In genomic region chr6:168171202-168171601, GRCh38 we compare ENCODE assay signal across 7 cellular contexts.
DNase-seq lines count a peak whose midpoint lies in the region; ATAC-seq and TF ChIP-seq lines count a peak whose summit lies in the region.
"Not testable (repeated sequence)": the region's sequence is repeated elsewhere in the genome, so short reads cannot be mapped to it uniquely, and the experiment has no call there.

No MANE protein-coding gene starts in this region.

- H3K27me3 ChIP-seq in HUES48 (ENCODE audit: control insufficient read depth, insufficient read depth, low read length); endodermal cell (ENCODE audit: control insufficient read depth, insufficient read depth, low read length, poor library complexity, severe bottlenecking); mucosa of rectum (ENCODE audit: control insufficient read depth in 2 of 2, insufficient read depth in 2 of 2, low read length in 2 of 2): not testable (repeated sequence)

- H3K9ac ChIP-seq in HUES48 (ENCODE audit: low read depth, low read length); endodermal cell (ENCODE audit: extremely low read depth, low read length, poor library complexity, severe bottlenecking); mucosa of rectum (ENCODE audit: low read depth in 1 of 2, low read length in 2 of 2): not testable (repeated sequence)

- H3K27ac ChIP-seq in HUES48 (ENCODE audit: low read depth, low read length) (peak overlapping the region; percentile 76), mucosa of rectum (ENCODE audit: low read depth in 2 of 2, low read length in 2 of 2) (peak overlapping the region; percentile 51 to 68)
- not testable (repeated sequence) for H3K27ac ChIP-seq in endodermal cell (ENCODE audit: low read depth, low read length)

- not testable (repeated sequence) for DNase-seq in WTC11 (ENCODE audit: low spot score); type B pancreatic cell (ENCODE audit: extremely low spot score, unreplicated experiment)
- DNase-seq in chondrocyte (ENCODE audit: low spot score) (peak; percentile 11), endodermal cell (peak; percentile 40), islet precursor cell (peak; percentile 22)

- not testable (repeated sequence) for H3K4me3 ChIP-seq in HUES48 (ENCODE audit: low read depth, low read length); endodermal cell (ENCODE audit: low read length); mucosa of rectum (ENCODE audit: low read length in 2 of 2)

- H3K27ac Mint-ChIP-seq in WTC11 (peak overlapping the region; percentile 84), type B pancreatic cell (peak overlapping the region; percentile 22)
- H3K27ac Mint-ChIP-seq in chondrocyte (ENCODE audit: unreplicated experiment); endodermal cell: not testable (repeated sequence)

- CTCF ChIA-PET in WTC11 (lab: Charles Lee), result interaction anchor here (1.6 kb wide), 1 partner anchor 39 kb away, joined by 3 read pairs; no protein-coding TSS in a partner anchor

- peaks cover 23% of the 10 kb centered on the region for H3K9me3 Mint-ChIP-seq in WTC11
- H3K9me3 Mint-ChIP-seq in chondrocyte (ENCODE audit: low read depth); endodermal cell; type B pancreatic cell: not testable (repeated sequence)

- not testable (repeated sequence) for H3K4me3 Mint-ChIP-seq in WTC11; chondrocyte (ENCODE audit: unreplicated experiment); endodermal cell; type B pancreatic cell

- H3K36me3 Mint-ChIP-seq in WTC11, result peaks cover 17% of the 10 kb centered on the region
- not testable (repeated sequence) for H3K36me3 Mint-ChIP-seq in chondrocyte (ENCODE audit: low read depth); endodermal cell (ENCODE audit: low read depth); type B pancreatic cell

- not testable (repeated sequence) for H3K27me3 Mint-ChIP-seq in WTC11 (ENCODE audit: low read depth); chondrocyte (ENCODE audit: low read depth); endodermal cell (ENCODE audit: insufficient read depth); type B pancreatic cell

- H3K4me1 Mint-ChIP-seq in WTC11 (peaks cover 61% of the 10 kb centered on the region), type B pancreatic cell (ENCODE audit: unreplicated experiment) (peaks cover 20% of the 10 kb centered on the region)
- H3K4me1 Mint-ChIP-seq in chondrocyte (ENCODE audit: low read depth); endodermal cell: not testable (repeated sequence)

- not testable (repeated sequence) for H3K36me3 ChIP-seq in HUES48 (ENCODE audit: control insufficient read depth, insufficient read depth, low read length); endodermal cell (ENCODE audit: control insufficient read depth, insufficient read depth, low read length); mucosa of rectum (ENCODE audit: control insufficient read depth in 2 of 2, insufficient read depth in 2 of 2, low read length in 2 of 2)

- WGBS in endodermal cell (ENCODE audit: insufficient coverage in 1 of 2, insufficient read length in 1 of 2), 2 experiments, result 84 to 92% methylated on average over 10 to 11 of the region's 11 CpGs

- not testable (repeated sequence) for H3K9me3 ChIP-seq in HUES48 (ENCODE audit: control insufficient read depth, insufficient read depth, low read length); endodermal cell (ENCODE audit: control insufficient read depth, low read length); mucosa of rectum (ENCODE audit: control insufficient read depth in 2 of 2, low read length in 2 of 2)

- POLR2A ChIA-PET in WTC11 (lab: Charles Lee), result not testable (repeated sequence)

- peaks cover 29% of the 10 kb centered on the region for H3K4me1 ChIP-seq in HUES48 (ENCODE audit: control insufficient read depth, insufficient read depth, low read length)
- H3K4me1 ChIP-seq in endodermal cell (ENCODE audit: control insufficient read depth, insufficient read depth, low read length); mucosa of rectum (ENCODE audit: control insufficient read depth in 2 of 2, insufficient read depth in 2 of 2, low read length in 2 of 2): not testable (repeated sequence)

- TF ChIP-seq CTCF in WTC11 (IDR thresholded peaks at IDR 0.05); chondrocyte (IDR thresholded peaks at IDR 0.05); endodermal cell (conservative IDR thresholded peaks at IDR 0.05); type B pancreatic cell (conservative IDR thresholded peaks at IDR 0.05): not testable (repeated sequence)

- not testable (repeated sequence) for ATAC-seq in WTC11

TF ChIP-seq in WTC11, 78 proteins besides CTCF, POLR2A, EP300 and RAD21:
- TF ChIP-seq GTF2I (CRISPR knock-in tag; conservative IDR thresholded peaks at IDR 0.05) (0 out of 2 replicates have a peak, but pooled peaks have one; percentile 27), ZNF121 (CRISPR knock-in tag; IDR thresholded peaks at IDR 0.05) (peak; percentile 82)
